In genomic region chr20:35503841-35504460, GRCh38 we compare ENCODE assay signal across 18 cellular contexts. TPM values are rescaled to one million over a fixed set of nuclear protein-coding genes. Genes with fewer than 3 reads are reported as not detected.
DNase-seq lines count a peak whose midpoint lies in the region; ATAC-seq lines count a peak whose summit lies in the region.
"Had no signal": no experiment of that assay in that cellular context is flagged by ENCODE, and none has a peak within 500 bp of the region (broad histone marks: within the 10 kb centered on the region; RNA-seq: fewer than 3 reads in every experiment).

No MANE protein-coding gene starts in this region.

- no peak for DNase-seq in CD4-positive, CD25-positive, alpha-beta regulatory T cell
- peak; percentile 91 for DNase-seq in G401 (ENCODE audit: low spot score)
- peak; percentile 87 for DNase-seq in cerebellar cortex (ENCODE audit: low spot score)
- DNase-seq in natural killer cell treated with Interleukin-12 subunit alpha and Interleukin-12 subunit beta and Interleukin-15 and Interleukin-18, amount 100 ng/mL, for 72 hours (ENCODE audit: low spot score), result no peak
- no peak for DNase-seq in NCI-H2081 treated with DMSO at 0.1 percent for 48 hours (lab: John Stamatoyannopoulos, UW)
- no peak for DNase-seq in 8988T
- DNase-seq: activated CD4-positive, CD25-positive, alpha-beta regulatory T cell; activated T-cell treated with anti-CD3 and anti-CD28 coated beads, Interleukin-2, amount 50 U/mL, for 1 hour; brain microvascular endothelial cell; MG63; NCI-H226; retina had no signal

- H3K4me3 Mint-ChIP-seq in CD4-positive, CD25-positive, alpha-beta regulatory T cell, result no peak overlapping the region
- no peak overlapping the region for H3K4me3 Mint-ChIP-seq in natural killer cell treated with Interleukin-12 subunit alpha and Interleukin-12 subunit beta and Interleukin-15 and Interleukin-18, amount 100 ng/mL, for 72 hours
- H3K4me3 Mint-ChIP-seq: stimulated activated naive CD8-positive, alpha-beta T cell treated with anti-CD3 and anti-CD28 coated beads, Interleukin-15, Interleukin-2, amounts not matched to agents 100 ng/mL and 50 ng/mL, for 24 hours had no signal

- H3K4me1 Mint-ChIP-seq in CD4-positive, CD25-positive, alpha-beta regulatory T cell, result peaks cover 5 to 33% (median 31%) of the 10 kb centered on the region in 4 donors
- H3K4me1 Mint-ChIP-seq in natural killer cell treated with Interleukin-12 subunit alpha and Interleukin-12 subunit beta and Interleukin-15 and Interleukin-18, amount 100 ng/mL, for 72 hours (ENCODE audit: low read depth in 2 of 2), result peaks cover 45 to 56% of the 10 kb centered on the region in 2 donors

- H3K27ac Mint-ChIP-seq in CD4-positive, CD25-positive, alpha-beta regulatory T cell, result peak overlapping the region; percentile 64 to 78 (median 67)
- peak overlapping the region; percentile 67 to 80 for H3K27ac Mint-ChIP-seq in natural killer cell treated with Interleukin-12 subunit alpha and Interleukin-12 subunit beta and Interleukin-15 and Interleukin-18, amount 100 ng/mL, for 72 hours

- peaks cover 76% of the 10 kb centered on the region for H3K36me3 Mint-ChIP-seq in CD4-positive, CD25-positive, alpha-beta regulatory T cell
- peaks cover 45% of the 10 kb centered on the region for H3K36me3 Mint-ChIP-seq in natural killer cell treated with Interleukin-12 subunit alpha and Interleukin-12 subunit beta and Interleukin-15 and Interleukin-18, amount 100 ng/mL, for 72 hours

- H3K9me3 ChIP-seq in CD4-positive, CD25-positive, alpha-beta regulatory T cell (ENCODE audit: control insufficient read depth in 2 of 2, low read length in 2 of 2), result no peaks in the 10 kb centered on the region
- H3K9me3 ChIP-seq: MG63 had no signal

- no peaks in the 10 kb centered on the region for H3K27me3 ChIP-seq in CD4-positive, CD25-positive, alpha-beta regulatory T cell (ENCODE audit: control insufficient read depth, insufficient read depth, low read length)
- H3K27me3 ChIP-seq: brain microvascular endothelial cell, MG63 had no signal

- H3K36me3 ChIP-seq in CD4-positive, CD25-positive, alpha-beta regulatory T cell (ENCODE audit: control insufficient read depth, insufficient read depth, low read length), result peaks cover 94% of the 10 kb centered on the region

- H3K4me3 ChIP-seq in CD4-positive, CD25-positive, alpha-beta regulatory T cell (ENCODE audit: low read depth, low read length), result no peak overlapping the region
- H3K4me3 ChIP-seq: MG63 had no signal

- ATAC-seq in CD4-positive, CD25-positive, alpha-beta regulatory T cell (ENCODE audit: low read depth in 2 of 2), result no peak
- no peak for ATAC-seq in natural killer cell treated with Interleukin-12 subunit alpha and Interleukin-12 subunit beta and Interleukin-15 and Interleukin-18, amount 100 ng/mL, for 72 hours
- no peak for ATAC-seq in GM18858 (IDR thresholded peaks at IDR 0.05; ENCODE audit: unreplicated experiment)

- H3K27ac ChIP-seq in CD4-positive, CD25-positive, alpha-beta regulatory T cell (ENCODE audit: insufficient read depth, low read length, poor library complexity, severe bottlenecking), result no peak overlapping the region
- H3K27ac ChIP-seq: brain microvascular endothelial cell had no signal

- in situ Hi-C loops in G401 (cut with HindIII; ENCODE audit: low sequenced_read_pairs), result no loop called here

- no peaks in the 10 kb centered on the region for H3K9me3 Mint-ChIP-seq in CD4-positive, CD25-positive, alpha-beta regulatory T cell
- no peaks in the 10 kb centered on the region for H3K9me3 Mint-ChIP-seq in natural killer cell treated with Interleukin-12 subunit alpha and Interleukin-12 subunit beta and Interleukin-15 and Interleukin-18, amount 100 ng/mL, for 72 hours
- H3K9me3 Mint-ChIP-seq: stimulated activated naive CD8-positive, alpha-beta T cell treated with anti-CD3 and anti-CD28 coated beads, Interleukin-15, Interleukin-2, amounts not matched to agents 100 ng/mL and 50 ng/mL, for 24 hours had no signal

- H3K4me1 ChIP-seq in CD4-positive, CD25-positive, alpha-beta regulatory T cell (ENCODE audit: control insufficient read depth, insufficient read depth, low read length, poor library complexity, severe bottlenecking), result peaks cover 8% of the 10 kb centered on the region

- no peaks in the 10 kb centered on the region for H3K27me3 Mint-ChIP-seq in CD4-positive, CD25-positive, alpha-beta regulatory T cell
- no peaks in the 10 kb centered on the region for H3K27me3 Mint-ChIP-seq in natural killer cell treated with Interleukin-12 subunit alpha and Interleukin-12 subunit beta and Interleukin-15 and Interleukin-18, amount 100 ng/mL, for 72 hours
- H3K27me3 Mint-ChIP-seq: stimulated activated naive CD8-positive, alpha-beta T cell treated with anti-CD3 and anti-CD28 coated beads, Interleukin-15, Interleukin-2, amounts not matched to agents 100 ng/mL and 50 ng/mL, for 24 hours had no signal

RNA-seq across cellular contexts. Expression of gene C20orf173, which starts 25.5 kb away (rescaled TPM):
- not detected for total RNA-seq in CD4-positive, CD25-positive, alpha-beta regulatory T cell
- polyA plus RNA-seq in CD4-positive, CD25-positive, alpha-beta regulatory T cell, result not detected
- total RNA-seq in G401 (2014; rRNA removed; shearing (Covaris generic)), result not detected in 2 replicates
- total RNA-seq in natural killer cell treated with Interleukin-12 subunit alpha and Interleukin-12 subunit beta and Interleukin-15 and Interleukin-18, amount 100 ng/mL, for 72 hours, result not detected
- total RNA-seq: endothelial cell of umbilical vein, kidney epithelial cell, myocyte, OCI-LY7 had no signal
- polyA plus RNA-seq: endothelial cell of umbilical vein had no signal

RNA-seq across cellular contexts. Expression of gene ERGIC3, which starts 37.9 kb away (rescaled TPM):
- 132 TPM for total RNA-seq in CD4-positive, CD25-positive, alpha-beta regulatory T cell
- 100 to 1,000 TPM; 121 to 138 (median 131) TPM for polyA plus RNA-seq in CD4-positive, CD25-positive, alpha-beta regulatory T cell
- total RNA-seq in G401 (2014; rRNA removed; shearing (Covaris generic)), result 344 and 371 TPM in 2 replicates
- 100 to 1,000 TPM; 129 to 164 TPM for total RNA-seq in natural killer cell treated with Interleukin-12 subunit alpha and Interleukin-12 subunit beta and Interleukin-15 and Interleukin-18, amount 100 ng/mL, for 72 hours

RNA-seq across cellular contexts. Expression of gene CEP250, which starts 48.6 kb away (rescaled TPM):
- total RNA-seq in CD4-positive, CD25-positive, alpha-beta regulatory T cell, result 64.1 TPM
- polyA plus RNA-seq in CD4-positive, CD25-positive, alpha-beta regulatory T cell, result 1 to 10 TPM; 4.7 to 5.3 (median 4.9) TPM
- total RNA-seq in G401 (2014; rRNA removed; shearing (Covaris generic)), result 29.3 and 39.2 TPM in 2 replicates
- 10 to 100 TPM; 67.5 to 90.0 TPM for total RNA-seq in natural killer cell treated with Interleukin-12 subunit alpha and Interleukin-12 subunit beta and Interleukin-15 and Interleukin-18, amount 100 ng/mL, for 72 hours

Comparison
In these comparisons a context has a peak if more than half of its experiments do, and no peak if none do; other contexts are left out.
1. DNase-seq: peak in G401 (single experiment) and cerebellar cortex (single experiment); none in CD4-positive, CD25-positive, alpha-beta regulatory T cell (0 of 3), natural killer cell treated with Interleukin-12 subunit alpha and Interleukin-12 subunit beta and Interleukin-15 and Interleukin-18, amount 100 ng/mL, for 72 hours (single experiment), NCI-H2081 treated with DMSO at 0.1 percent for 48 hours (single experiment) and 8988T (single experiment).